ENCODE assay signal across 38 cellular contexts in genomic region chr10:3190817-3191216, GRCh38.
"Had no signal": no experiment of that assay in that cellular context is flagged by ENCODE, and none has a peak within 500 bp of the region (broad histone marks: within the 10 kb centered on the region; RNA-seq: fewer than 3 reads in every experiment).

No MANE protein-coding gene starts in this region.

- H3K36me3 Mint-ChIP-seq: activated CD4-positive, alpha-beta memory T cell treated with anti-CD3 and anti-CD28 coated beads for 36 hours; activated naive CD4-positive, alpha-beta T cell treated with anti-CD3 and anti-CD28 coated beads, Interleukin-2, amount 50 U/mL, for 72 hours; activated naive CD8-positive, alpha-beta T cell treated with anti-CD3 and anti-CD28 coated beads for 36 hours; brain had no signal

- H3K36me3 ChIP-seq: adrenal gland, cardiac muscle cell had no signal

- H3K27ac ChIP-seq: adrenal gland, cardiac muscle cell, VCaP had no signal

- H3K9me3 Mint-ChIP-seq: activated B cell treated with CpG ODN at 0.5 μM for 24 hours; activated CD4-positive, alpha-beta memory T cell treated with anti-CD3 and anti-CD28 coated beads for 36 hours; activated CD4-positive, alpha-beta T cell treated with anti-CD3 and anti-CD28 coated beads, Interleukin-2, amount 10 ng/mL, durations not matched to agents 24 days and 14 days; activated CD8-positive, alpha-beta T cell treated with anti-CD3 and anti-CD28 coated beads for 36 hours; activated naive CD4-positive, alpha-beta T cell treated with anti-CD3 and anti-CD28 coated beads for 36 hours; activated naive CD4-positive, alpha-beta T cell treated with anti-CD3 and anti-CD28 coated beads, Interleukin-2, amount 50 U/mL, for 72 hours; activated naive CD8-positive, alpha-beta T cell treated with anti-CD3 and anti-CD28 coated beads for 36 hours; activated T-cell treated with anti-CD3 and anti-CD28 coated beads, Interleukin-2, amount 50 U/mL, for 4 hours; activated T-cell treated with anti-CD3 and anti-CD28 coated beads, Interleukin-2, amount 50 U/mL, for 72 hours; activated T-helper 1 cell treated with anti-CD3 and anti-CD28 coated beads, Interleukin-12 subunit alpha, Interleukin-12 subunit beta, Interleukin-2, Interleukin-4 antibody, amounts not matched to agents 30 ng/mL and 10 ng/mL and 1 ng/mL, durations not matched to agents 14 hours and 24 hours and 36 hours; activated T-helper 17 cell treated with anti-CD3 and anti-CD28 coated beads, Interleukin-2, amount 50 U/mL, for 72 hours; central memory CD8-positive, alpha-beta T cell; T-helper 1 cell treated with Interleukin-12 subunit alpha and Interleukin-12 subunit beta and Interleukin-4 antibody, amounts not matched to agents 30 μg/mL and 1 μg/mL, for 36 hours; T-helper 2 cell treated with Interferon-gamma antibody and Interleukin-4, amounts not matched to agents 5 μg/mL and 100 μg/mL, for 36 hours had no signal

- ATAC-seq: activated CD8-positive, alpha-beta T cell treated with anti-CD3 and anti-CD28 coated beads for 36 hours; activated naive CD4-positive, alpha-beta T cell treated with anti-CD3 and anti-CD28 coated beads, Interleukin-2, amount 50 U/mL, for 72 hours; activated T-cell treated with anti-CD3 and anti-CD28 coated beads, Interleukin-2, amount 50 U/mL, for 4 hours; activated T-cell treated with anti-CD3 and anti-CD28 coated beads, Interleukin-2, amount 50 U/mL, for 72 hours; activated T-helper 17 cell treated with anti-CD3 and anti-CD28 coated beads, Interleukin-2, amount 50 U/mL, for 72 hours had no signal

- H3K4me1 Mint-ChIP-seq: activated B cell treated with CpG ODN at 0.5 μM for 24 hours had no signal

- DNase-seq: activated B cell treated with CpG ODN at 0.5 μM for 24 hours; activated CD4-positive, alpha-beta memory T cell treated with anti-CD3 and anti-CD28 coated beads for 36 hours; activated CD4-positive, alpha-beta T cell treated with anti-CD3 and anti-CD28 coated beads for 4 hours; activated CD4-positive, alpha-beta T cell treated with anti-CD3 and anti-CD28 coated beads, Interleukin-2, amount 10 ng/mL, durations not matched to agents 24 days and 14 days; activated CD4-positive, alpha-beta T cell treated with anti-CD3 and anti-CD28 coated beads, Interleukin-2, amount 50 U/mL, for 1 hour; activated CD4-positive, alpha-beta T cell treated with anti-CD3 and anti-CD28 coated beads, Interleukin-2, amount 50 U/mL, for 4 hours; activated CD4-positive, CD25-positive, alpha-beta regulatory T cell treated with anti-CD3 and anti-CD28 coated beads, Interleukin-2, amount 50 U/mL, for 72 hours; activated CD8-positive, alpha-beta memory T cell treated with anti-CD3 and anti-CD28 coated beads, Interleukin-2, amount 50 U/mL, for 4 hours; activated CD8-positive, alpha-beta T cell treated with anti-CD3 and anti-CD28 coated beads for 36 hours; activated effector memory CD4-positive, alpha-beta T cell treated with anti-CD3 and anti-CD28 coated beads, Interleukin-2, amount 50 U/mL, for 16 hours; activated gamma-delta T cell treated with Interleukin-2 at 50 U/mL for 16 hours; activated naive CD4-positive, alpha-beta T cell; activated naive CD4-positive, alpha-beta T cell treated with anti-CD3 and anti-CD28 coated beads for 36 hours; activated naive CD4-positive, alpha-beta T cell treated with anti-CD3 and anti-CD28 coated beads, Interleukin-2, amount 50 U/mL, for 16 hours; activated naive CD8-positive, alpha-beta T cell treated with anti-CD3 and anti-CD28 coated beads for 36 hours; activated T-cell treated with anti-CD3 and anti-CD28 coated beads for 4 hours; activated T-cell treated with anti-CD3 and anti-CD28 coated beads, Interleukin-2, amount 50 U/mL, for 1 hour; activated T-cell treated with anti-CD3 and anti-CD28 coated beads, Interleukin-2, amount 50 U/mL, for 4 hours; activated T-cell treated with anti-CD3 and anti-CD28 coated beads, Interleukin-2, amount 50 U/mL, for 72 hours; amniotic stem cell; aorta; caudate nucleus; cerebellar nuclear complex; T-helper 1 cell; T-helper 2 cell; T-helper 9 cell had no signal

- H3K27ac Mint-ChIP-seq: activated B cell treated with CpG ODN at 0.5 μM for 24 hours; activated CD4-positive, alpha-beta memory T cell treated with anti-CD3 and anti-CD28 coated beads for 36 hours; activated CD4-positive, alpha-beta T cell treated with anti-CD3 and anti-CD28 coated beads, Interleukin-2, amount 10 ng/mL, durations not matched to agents 24 days and 14 days; activated CD8-positive, alpha-beta T cell treated with anti-CD3 and anti-CD28 coated beads for 36 hours; activated naive CD4-positive, alpha-beta T cell treated with anti-CD3 and anti-CD28 coated beads for 36 hours; activated naive CD4-positive, alpha-beta T cell treated with anti-CD3 and anti-CD28 coated beads, Interleukin-2, amount 50 U/mL, for 72 hours; activated naive CD8-positive, alpha-beta T cell treated with anti-CD3 and anti-CD28 coated beads for 36 hours; activated T-cell treated with anti-CD3 and anti-CD28 coated beads, Interleukin-2, amount 50 U/mL, for 72 hours; activated T-helper 1 cell treated with anti-CD3 and anti-CD28 coated beads, Interleukin-12 subunit alpha, Interleukin-12 subunit beta, Interleukin-2, Interleukin-4 antibody, amounts not matched to agents 30 ng/mL and 10 ng/mL and 1 ng/mL, durations not matched to agents 14 hours and 24 hours and 36 hours; activated T-helper 17 cell treated with anti-CD3 and anti-CD28 coated beads, Interleukin-2, amount 50 U/mL, for 72 hours; T-helper 1 cell treated with Interleukin-12 subunit alpha and Interleukin-12 subunit beta and Interleukin-4 antibody, amounts not matched to agents 30 μg/mL and 1 μg/mL, for 36 hours; T-helper 2 cell treated with Interferon-gamma antibody and Interleukin-4, amounts not matched to agents 5 μg/mL and 100 μg/mL, for 36 hours had no signal

- H3K9me3 ChIP-seq: adrenal gland had no signal

- H3K4me3 Mint-ChIP-seq: activated B cell treated with CpG ODN at 0.5 μM for 24 hours; activated CD4-positive, alpha-beta memory T cell treated with anti-CD3 and anti-CD28 coated beads for 36 hours; activated CD4-positive, alpha-beta T cell treated with anti-CD3 and anti-CD28 coated beads, Interleukin-2, amount 10 ng/mL, durations not matched to agents 24 days and 14 days; activated CD8-positive, alpha-beta T cell treated with anti-CD3 and anti-CD28 coated beads for 36 hours; activated naive CD4-positive, alpha-beta T cell treated with anti-CD3 and anti-CD28 coated beads for 36 hours; activated naive CD8-positive, alpha-beta T cell treated with anti-CD3 and anti-CD28 coated beads for 36 hours; activated T-cell treated with anti-CD3 and anti-CD28 coated beads, Interleukin-2, amount 50 U/mL, for 4 hours; activated T-cell treated with anti-CD3 and anti-CD28 coated beads, Interleukin-2, amount 50 U/mL, for 72 hours; activated T-helper 1 cell treated with anti-CD3 and anti-CD28 coated beads, Interleukin-12 subunit alpha, Interleukin-12 subunit beta, Interleukin-2, Interleukin-4 antibody, amounts not matched to agents 30 ng/mL and 10 ng/mL and 1 ng/mL, durations not matched to agents 14 hours and 24 hours and 36 hours; activated T-helper 17 cell treated with anti-CD3 and anti-CD28 coated beads, Interleukin-2, amount 50 U/mL, for 72 hours; brain; central memory CD8-positive, alpha-beta T cell; T-helper 1 cell treated with Interleukin-12 subunit alpha and Interleukin-12 subunit beta and Interleukin-4 antibody, amounts not matched to agents 30 μg/mL and 1 μg/mL, for 36 hours; T-helper 2 cell treated with Interferon-gamma antibody and Interleukin-4, amounts not matched to agents 5 μg/mL and 100 μg/mL, for 36 hours had no signal

- FAIRE-seq: bronchial epithelial cell, TTC549 had no signal

- H3K4me3 ChIP-seq: adrenal gland, cardiac muscle cell had no signal

- H3K4me1 ChIP-seq: adrenal gland had no signal

- H3K27me3 ChIP-seq: adrenal gland, cardiac muscle cell had no signal
